Comparison of ENCODE assay signal across 8 cellular contexts in genomic region chr1:207644852-207645631, GRCh38. TPM values are rescaled to one million over a fixed set of nuclear protein-coding genes. Genes with fewer than 3 reads are reported as not detected.
DNase-seq lines count a peak whose midpoint lies in the region; ATAC-seq and TF ChIP-seq lines count a peak whose summit lies in the region.

CR1L (plus strand) TSS chr1:207645133; CDS start chr1:207645234, 101 bp downstream.

- no peak for TF ChIP-seq POLR2A in upper lobe of left lung (IDR thresholded peaks at IDR 0.05)

- TF ChIP-seq CTCF in cardiac muscle cell (IDR thresholded peaks at IDR 0.05; ENCODE audit: low read depth, low read length) (no peak), upper lobe of left lung (IDR thresholded peaks at IDR 0.05) (no peak)

- peaks cover 6% of the 10 kb centered on the region for H3K4me1 Mint-ChIP-seq in activated naive CD8-positive, alpha-beta T cell (ENCODE audit: low read depth)

- ATAC-seq in HG03103 (IDR thresholded peaks at IDR 0.05; ENCODE audit: low read depth, unreplicated experiment) (peak; percentile 93), upper lobe of left lung (ENCODE audit: low FRiP score in 2 of 2) (peak; percentile 93 to 98)

- H3K27me3 Mint-ChIP-seq in activated naive CD8-positive, alpha-beta T cell, result peaks cover 18% of the 10 kb centered on the region

- TF ChIP-seq EP300 in upper lobe of left lung (IDR thresholded peaks at IDR 0.05), result no peak

- H3K4me3 ChIP-seq in SK-N-MC (peak within 1 kb of the TSS; percentile 60), cardiac muscle cell (peak within 1 kb of the TSS; percentile 42), upper lobe of left lung (peak within 1 kb of the TSS; percentile 22 to 65 (median 52))

- peaks cover 12% of the 10 kb centered on the region for H3K27me3 ChIP-seq in cardiac muscle cell
- H3K27me3 ChIP-seq in upper lobe of left lung, result no peaks in the 10 kb centered on the region

- peak; percentile 64 to 90 (median 90) for DNase-seq in NCI-H1417 (lab: John Stamatoyannopoulos, UW)
- DNase-seq in NCI-H1417 treated with DMSO at 0.1 percent for 48 hours (lab: John Stamatoyannopoulos, UW), result no peak
- DNase-seq in SK-N-MC (ENCODE audit: low read depth, low spot score), result no peak
- peak; percentile 67 to 76 for DNase-seq in cardiac muscle cell (ENCODE audit: low read depth in 1 of 2, low spot score in 1 of 2)
- peak; percentile 7 for DNase-seq in pulmonary artery endothelial cell (ENCODE audit: low read depth, low spot score)
- DNase-seq in upper lobe of left lung, result peak; percentile 87 to 96

- 13 to 19% methylated on average over 14 to 61 of the region's 65 CpGs for WGBS in upper lobe of left lung, 2 donors

- H3K4me1 ChIP-seq in cardiac muscle cell (ENCODE audit: low read depth) (no peaks in the 10 kb centered on the region), upper lobe of left lung (peaks cover 0 to 16% (median 8%) of the 10 kb centered on the region in 4 donors)

- H3K36me3 ChIP-seq in SK-N-MC (ENCODE audit: insufficient read depth, low read length) (no peaks in the 10 kb centered on the region), cardiac muscle cell (no peaks in the 10 kb centered on the region), upper lobe of left lung (no peaks in the 10 kb centered on the region)

- H3K9me3 Mint-ChIP-seq in activated naive CD8-positive, alpha-beta T cell (ENCODE audit: low read depth), result no peaks in the 10 kb centered on the region

- H3K4me3 Mint-ChIP-seq in activated naive CD8-positive, alpha-beta T cell, result peak within 1 kb of the TSS; percentile 78

- H3K27ac ChIP-seq in SK-N-MC, result no peak within 1 kb of the TSS
- no peak within 1 kb of the TSS for H3K27ac ChIP-seq in cardiac muscle cell
- peak within 1 kb of the TSS in 1 of 4 donors; percentile 30 for H3K27ac ChIP-seq in upper lobe of left lung

- no peak within 1 kb of the TSS for H3K9ac ChIP-seq in SK-N-MC (ENCODE audit: insufficient read length)

- no peaks in the 10 kb centered on the region for H3K36me3 Mint-ChIP-seq in activated naive CD8-positive, alpha-beta T cell

- no peaks in the 10 kb centered on the region for H3K9me3 ChIP-seq in SK-N-MC (ENCODE audit: low read depth, low read length)
- H3K9me3 ChIP-seq in cardiac muscle cell (ENCODE audit: low read depth), result no peaks in the 10 kb centered on the region
- no peaks in the 10 kb centered on the region for H3K9me3 ChIP-seq in upper lobe of left lung

- H3K27ac Mint-ChIP-seq in activated naive CD8-positive, alpha-beta T cell, result no peak within 1 kb of the TSS

RNA-seq across cellular contexts. Expression of gene CR1L, which starts in this region (rescaled TPM):
- total RNA-seq in cardiac muscle cell, result not detected in 2 replicates
- polyA plus RNA-seq in cardiac muscle cell, result not detected in 2 replicates
- total RNA-seq in pulmonary artery endothelial cell, result not detected in 2 replicates
- 1 to 10 TPM in 1 of 6 donors, under 1 TPM in 1, not detected in 4; 0.30 to 1.0 TPM for total RNA-seq in upper lobe of left lung

Comparison
In these comparisons a context has a peak if more than half of its experiments do, and no peak if none do; other contexts are left out.
1. DNase-seq: peak in NCI-H1417 (3 of 3) and upper lobe of left lung (2 of 2); none in NCI-H1417 treated with DMSO at 0.1 percent for 48 hours (single experiment) and SK-N-MC (single experiment).
2. Peak in DNase-seq and H3K4me3 ChIP-seq in cardiac muscle cell; RNA of the gene not detected or under 1 TPM.
3. Peak in DNase-seq in pulmonary artery endothelial cell; RNA of the gene not detected or under 1 TPM.
4. Peak in every context shown above with its lines, with median percentiles within 50 percentile points of each other: H3K4me3 ChIP-seq.